In genomic region chr11:48024635-48025071, GRCh38 we compare ENCODE assay signal across 14 cellular contexts. TPM values are rescaled to one million over a fixed set of nuclear protein-coding genes. Genes with fewer than 3 reads are reported as not detected.
DNase-seq lines count a peak whose midpoint lies in the region; ATAC-seq, FAIRE-seq and TF ChIP-seq lines count a peak whose summit lies in the region.
"Had no signal": no experiment of that assay in that cellular context is flagged by ENCODE, and none has a peak within 500 bp of the region (broad histone marks: within the 10 kb centered on the region; RNA-seq: fewer than 3 reads in every experiment).

No MANE protein-coding gene starts in this region.

- H3K27ac ChIP-seq in stomach = peak overlapping the region in 4 of 5 donors; percentile 0 to 68 (median 34)
- H3K27ac ChIP-seq: SJSA1, testis had no signal

- H3K4me1 Mint-ChIP-seq in activated CD8-positive, alpha-beta T cell treated with anti-CD3 and anti-CD28 coated beads, Interleukin-2, amount 10 ng/mL, durations not matched to agents 7 days and 5 days (ENCODE audit: low read depth) = peaks cover 57% of the 10 kb centered on the region
- H3K4me1 Mint-ChIP-seq in activated CD8-positive, alpha-beta T cell treated with anti-CD3 and anti-CD28 coated beads for 36 hours (ENCODE audit: low read depth) = peaks cover 36% of the 10 kb centered on the region

- TF ChIP-seq CTCF in activated CD8-positive, alpha-beta T cell treated with anti-CD3 and anti-CD28 coated beads for 36 hours (IDR thresholded peaks at IDR 0.05) = no peak
- no peak for TF ChIP-seq CTCF in stomach (IDR thresholded peaks at IDR 0.05)

- TF ChIP-seq POLR2A in stomach (IDR thresholded peaks at IDR 0.05) = no peak

- no peaks in the 10 kb centered on the region for H3K27me3 Mint-ChIP-seq in activated CD8-positive, alpha-beta T cell treated with anti-CD3 and anti-CD28 coated beads, Interleukin-2, amount 10 ng/mL, durations not matched to agents 7 days and 5 days (ENCODE audit: low read depth)
- no peaks in the 10 kb centered on the region for H3K27me3 Mint-ChIP-seq in activated CD8-positive, alpha-beta T cell treated with anti-CD3 and anti-CD28 coated beads for 36 hours
- H3K27me3 Mint-ChIP-seq: activated naive CD4-positive, alpha-beta T cell treated with anti-CD3 and anti-CD28 coated beads, Interleukin-2, amount 50 U/mL, for 24 hours had no signal

- TF ChIP-seq EP300 in stomach (IDR thresholded peaks at IDR 0.05) = no peak

- no peak for DNase-seq in activated CD8-positive, alpha-beta T cell treated with anti-CD3 and anti-CD28 coated beads, Interleukin-2, amount 10 ng/mL, durations not matched to agents 7 days and 5 days
- no peak for DNase-seq in activated CD8-positive, alpha-beta T cell treated with anti-CD3 and anti-CD28 coated beads for 36 hours
- DNase-seq in NCI-H82 (lab: John Stamatoyannopoulos, UW) (peak; percentile 90), fibroblast of peridontal ligament (ENCODE audit: extremely low read depth) (peak; percentile 38), stomach (no peak), RCC 7860 (ENCODE audit: low spot score) (no peak)
- DNase-seq: activated CD4-positive, alpha-beta T cell treated with anti-CD3 and anti-CD28 coated beads, Interleukin-2, amount 50 U/mL, for 48 hours; cortex of kidney; left lung; testis had no signal

- POLR2A ChIA-PET in activated CD8-positive, alpha-beta T cell treated with anti-CD3 and anti-CD28 coated beads, Interleukin-2, amount 10 ng/mL, durations not matched to agents 7 days and 5 days (lab: Charles Lee) = no interaction called here
- POLR2A ChIA-PET in activated CD8-positive, alpha-beta T cell treated with anti-CD3 and anti-CD28 coated beads for 36 hours (lab: Charles Lee) = interaction anchor here (0.8 to 1.3 kb wide), 3 partner anchors 10 to 23 kb away, joined by 3 to 4 read pairs (median 3); no protein-coding TSS in a partner anchor

- intact Hi-C loops in activated CD8-positive, alpha-beta T cell treated with anti-CD3 and anti-CD28 coated beads for 36 hours (cut with micrococcal nuclease) = no loop called here
- intact Hi-C loops in stomach (cut with DNase I; ENCODE audit: low total_unique reads) = no loop called here

- H3K27ac Mint-ChIP-seq in activated CD8-positive, alpha-beta T cell treated with anti-CD3 and anti-CD28 coated beads, Interleukin-2, amount 10 ng/mL, durations not matched to agents 7 days and 5 days = peak overlapping the region; percentile 58
- H3K27ac Mint-ChIP-seq in activated CD8-positive, alpha-beta T cell treated with anti-CD3 and anti-CD28 coated beads for 36 hours = no peak overlapping the region
- H3K27ac Mint-ChIP-seq: activated naive CD4-positive, alpha-beta T cell treated with anti-CD3 and anti-CD28 coated beads, Interleukin-2, amount 50 U/mL, for 24 hours had no signal

- no peaks in the 10 kb centered on the region for H3K36me3 ChIP-seq in stomach
- H3K36me3 ChIP-seq: left lung had no signal

- peaks cover 49% of the 10 kb centered on the region for H3K36me3 Mint-ChIP-seq in activated CD8-positive, alpha-beta T cell treated with anti-CD3 and anti-CD28 coated beads, Interleukin-2, amount 10 ng/mL, durations not matched to agents 7 days and 5 days (ENCODE audit: low read depth)
- peaks cover 10% of the 10 kb centered on the region for H3K36me3 Mint-ChIP-seq in activated CD8-positive, alpha-beta T cell treated with anti-CD3 and anti-CD28 coated beads for 36 hours (ENCODE audit: low read depth)

- CTCF ChIA-PET in activated CD8-positive, alpha-beta T cell treated with anti-CD3 and anti-CD28 coated beads, Interleukin-2, amount 10 ng/mL, durations not matched to agents 7 days and 5 days (lab: Charles Lee) = interaction anchor here (1.1 to 1.4 kb wide), 3 partner anchors 18 to 84 kb away, joined by 3 to 5 read pairs (median 3); no protein-coding TSS in a partner anchor
- CTCF ChIA-PET in activated CD8-positive, alpha-beta T cell treated with anti-CD3 and anti-CD28 coated beads for 36 hours (lab: Charles Lee) = interaction anchor here (1.0 to 2.3 kb wide), 3 partner anchors 12 to 90 kb away, joined by 3 to 8 read pairs (median 4); no protein-coding TSS in a partner anchor

- no peaks in the 10 kb centered on the region for H3K9me3 Mint-ChIP-seq in activated CD8-positive, alpha-beta T cell treated with anti-CD3 and anti-CD28 coated beads, Interleukin-2, amount 10 ng/mL, durations not matched to agents 7 days and 5 days (ENCODE audit: insufficient read depth)
- H3K9me3 Mint-ChIP-seq in activated CD8-positive, alpha-beta T cell treated with anti-CD3 and anti-CD28 coated beads for 36 hours = no peaks in the 10 kb centered on the region
- H3K9me3 Mint-ChIP-seq: activated naive CD4-positive, alpha-beta T cell treated with anti-CD3 and anti-CD28 coated beads, Interleukin-2, amount 50 U/mL, for 24 hours had no signal

- 34 to 72% (median 48%) methylated on average over 5 of the region's 5 CpGs for whole genome bisulfite sequencing in stomach, 5 donors

- no peak overlapping the region for H3K4me3 Mint-ChIP-seq in activated CD8-positive, alpha-beta T cell treated with anti-CD3 and anti-CD28 coated beads, Interleukin-2, amount 10 ng/mL, durations not matched to agents 7 days and 5 days
- H3K4me3 Mint-ChIP-seq in activated CD8-positive, alpha-beta T cell treated with anti-CD3 and anti-CD28 coated beads for 36 hours = no peak overlapping the region
- H3K4me3 Mint-ChIP-seq: activated naive CD4-positive, alpha-beta T cell treated with anti-CD3 and anti-CD28 coated beads, Interleukin-2, amount 50 U/mL, for 24 hours had no signal

- H3K9me3 ChIP-seq in stomach = no peaks in the 10 kb centered on the region
- H3K9me3 ChIP-seq: left lung, SJSA1, testis had no signal

- H3K27me3 ChIP-seq in stomach = no peaks in the 10 kb centered on the region
- H3K27me3 ChIP-seq: left lung, SJSA1, testis had no signal

- no peak overlapping the region for H3K4me3 ChIP-seq in stomach
- H3K4me3 ChIP-seq: left lung, SJSA1, testis had no signal

- FAIRE-seq in RCC 7860 (lab: Jason Lieb, UNC) = no peak

- H3K4me1 ChIP-seq in stomach = peaks cover 25 to 78% (median 52%) of the 10 kb centered on the region in 4 donors
- H3K4me1 ChIP-seq: testis had no signal

- no peak for ATAC-seq in activated CD8-positive, alpha-beta T cell treated with anti-CD3 and anti-CD28 coated beads, Interleukin-2, amount 10 ng/mL, durations not matched to agents 7 days and 5 days
- no peak for ATAC-seq in activated CD8-positive, alpha-beta T cell treated with anti-CD3 and anti-CD28 coated beads for 36 hours
- no peak for ATAC-seq in HG02642 (IDR thresholded peaks at IDR 0.05; ENCODE audit: poor library complexity, unreplicated experiment)
- ATAC-seq in GM18519 (IDR thresholded peaks at IDR 0.05; ENCODE audit: low FRiP score, unreplicated experiment) = no peak
- ATAC-seq: left lung had no signal

RNA-seq across cellular contexts. Expression of gene PTPRJ, which starts 44.3 kb away (rescaled TPM):
- 10 to 100 TPM; 56.5 to 62.9 TPM for total RNA-seq in activated CD8-positive, alpha-beta T cell treated with anti-CD3 and anti-CD28 coated beads, Interleukin-2, amount 10 ng/mL, durations not matched to agents 7 days and 5 days
- total RNA-seq in activated CD8-positive, alpha-beta T cell treated with anti-CD3 and anti-CD28 coated beads for 36 hours = 10 to 100 TPM; 21.5 to 23.4 TPM
- total RNA-seq in stomach = 100 to 1,000 TPM in 1 of 5 donors, 10 to 100 TPM in 3, 1 to 10 TPM in 1; 4.7 to 351 (median 44.3) TPM
- polyA plus RNA-seq in stomach = 1 to 10 TPM; 2.6 to 6.0 (median 3.2) TPM

Comparison
In these comparisons a context has a peak if more than half of its experiments do, and no peak if none do; other contexts are left out.
1. DNase-seq: peak in NCI-H82 (single experiment) and fibroblast of peridontal ligament (single experiment); none in activated CD8-positive, alpha-beta T cell treated with anti-CD3 and anti-CD28 coated beads, Interleukin-2, amount 10 ng/mL, durations not matched to agents 7 days and 5 days (single experiment), activated CD8-positive, alpha-beta T cell treated with anti-CD3 and anti-CD28 coated beads for 36 hours (single experiment), stomach (single experiment) and RCC 7860 (single experiment).